In genomic region chr3:52289747-52290595, GRCh38 we compare ENCODE assay signal across 20 cellular contexts. TPM values are rescaled to one million over a fixed set of nuclear protein-coding genes. Genes with fewer than 3 reads are reported as not detected.
DNase-seq lines count a peak whose midpoint lies in the region; ATAC-seq and TF ChIP-seq lines count a peak whose summit lies in the region.
"Had no signal": no experiment of that assay in that cellular context is flagged by ENCODE, and none has a peak within 500 bp of the region (broad histone marks: within the 10 kb centered on the region; RNA-seq: fewer than 3 reads in every experiment).

No MANE protein-coding gene starts in this region.

- DNase-seq in CD4-positive, alpha-beta T cell, result no peak
- DNase-seq in HCT116 (ENCODE audit: low read depth, low spot score) (no peak), colonic mucosa (peak; percentile 84), GM20000 (ENCODE audit: low spot score) (no peak), HAP-1 (ENCODE audit: low spot score in 2 of 2) (no peak)
- no peak for DNase-seq in stimulated activated CD4-positive, alpha-beta T cell treated with anti-CD3 and anti-CD28 coated beads, Interleukin-4, amount 100 ng/mL, for 4 hours
- no peak for DNase-seq in activated T-helper 2 cell treated with anti-CD3 and anti-CD28 coated beads, Interferon-gamma antibody, Interleukin-2, Interleukin-4, amounts not matched to agents 10 μg/mL and 5 μg/mL and 100 μg/mL, durations not matched to agents 14 hours and 24 hours and 36 hours (ENCODE audit: low spot score)
- DNase-seq: activated CD8-positive, alpha-beta T cell treated with anti-CD3 and anti-CD28 coated beads for 36 hours; activated naive CD4-positive, alpha-beta T cell treated with anti-CD3 and anti-CD28 coated beads for 36 hours; CD4-positive, alpha-beta memory T cell; cortex of kidney; foreskin fibroblast; GOT3; kidney glomerular epithelial cell; NCI-H1436; NK-92 treated with Interleukin-12 subunit alpha and Interleukin-12 subunit beta, amount 100 ng/mL, for 24 hours; stimulated activated CD4-positive, alpha-beta T cell treated with anti-CD3 and anti-CD28 coated beads, Interleukin-4, amount 100 ng/mL, for 24 hours; stimulated activated naive CD8-positive, alpha-beta T cell treated with anti-CD3 and anti-CD28 coated beads, Interleukin-15, amount 100 ng/mL, for 72 hours had no signal

- H3K4me3 ChIP-seq in HCT116 (replicated peaks in 1 of 2; ENCODE audit: low read depth in 1 of 2, low read length in 2 of 2), result no peak overlapping the region
- peak overlapping the region; percentile 25 for H3K4me3 ChIP-seq in colonic mucosa
- H3K4me3 ChIP-seq in muscle layer of duodenum (ENCODE audit: low read depth in 1 of 2, low read length in 2 of 2), result peak overlapping the region in 1 of 2 donors; percentile 39
- no peak overlapping the region for H3K4me3 ChIP-seq in HAP-1
- H3K4me3 ChIP-seq: SK-N-MC had no signal

- CTCF ChIA-PET in CD4-positive, alpha-beta T cell (lab: Charles Lee), result interaction anchor here (1.7 to 2.5 kb wide), 2 partner anchors 11 to 49 kb away, joined by 7 to 16 read pairs; partner anchors contain the start of gene WDR82
- CTCF ChIA-PET in HCT116 (lab: Charles Lee), result interaction anchor here (0.8 to 1.3 kb wide), 3 partner anchors 12 to 289 kb away, joined by 3 read pairs; partner anchors contain the start of gene WDR82

- peak overlapping the region; percentile 100 for H3K4me3 Mint-ChIP-seq in CD4-positive, alpha-beta T cell
- H3K4me3 Mint-ChIP-seq in activated T-helper 2 cell treated with anti-CD3 and anti-CD28 coated beads, Interferon-gamma antibody, Interleukin-2, Interleukin-4, amounts not matched to agents 10 μg/mL and 5 μg/mL and 100 μg/mL, durations not matched to agents 14 hours and 24 hours and 36 hours (ENCODE audit: low read depth), result no peak overlapping the region

- no peak overlapping the region for H2AFZ ChIP-seq in HCT116 (ENCODE audit: low read depth, low read length, poor library complexity, severe bottlenecking)

- H3K4me1 Mint-ChIP-seq in CD4-positive, alpha-beta T cell (ENCODE audit: low read depth), result peaks cover 41% of the 10 kb centered on the region
- H3K4me1 Mint-ChIP-seq in activated T-helper 2 cell treated with anti-CD3 and anti-CD28 coated beads, Interferon-gamma antibody, Interleukin-2, Interleukin-4, amounts not matched to agents 10 μg/mL and 5 μg/mL and 100 μg/mL, durations not matched to agents 14 hours and 24 hours and 36 hours (ENCODE audit: low read depth), result peaks cover 17% of the 10 kb centered on the region

- TF ChIP-seq RAD21 in HCT116 (IDR thresholded peaks at IDR 0.05; ENCODE audit: low read depth), result no peak

- H3K4me2 ChIP-seq in HCT116 (ENCODE audit: low read length), result no peak overlapping the region

- RAD21 ChIA-PET in HCT116 (lab: Charles Lee; ENCODE audit: low non-redundant PET in 1 of 2, low total read pairs in 2 of 2, uncharacterized antibody in 2 of 2, unreplicated experiment in 2 of 2), result no interaction called here

- TF ChIP-seq CTCF in CD4-positive, alpha-beta T cell (IDR thresholded peaks at IDR 0.05), result no peak
- TF ChIP-seq CTCF in HCT116 (IDR thresholded peaks at IDR 0.05 in 2 of 3, conservative IDR thresholded peaks at IDR 0.05 in 1 of 3; ENCODE audit: borderline replicate concordance in 1 of 3, insufficient read depth in 1 of 3, low read depth in 2 of 3, low read length in 2 of 3) (peak in 2 of 3 experiments; percentile 13 to 16; a peak in 2 of 6 replicates), colonic mucosa (IDR thresholded peaks at IDR 0.05) (no peak), GM20000 (IDR thresholded peaks at IDR 0.05; ENCODE audit: extremely low read depth, missing control alignments) (no peak)

- H3K36me3 Mint-ChIP-seq in CD4-positive, alpha-beta T cell (ENCODE audit: low read depth), result peaks cover 50% of the 10 kb centered on the region
- peaks cover 8% of the 10 kb centered on the region for H3K36me3 Mint-ChIP-seq in activated T-helper 2 cell treated with anti-CD3 and anti-CD28 coated beads, Interferon-gamma antibody, Interleukin-2, Interleukin-4, amounts not matched to agents 10 μg/mL and 5 μg/mL and 100 μg/mL, durations not matched to agents 14 hours and 24 hours and 36 hours (ENCODE audit: low read depth)

- no peak overlapping the region for H3K27ac ChIP-seq in CD4-positive, alpha-beta T cell (ENCODE audit: low read depth, low read length)
- H3K27ac ChIP-seq in HCT116 (ENCODE audit: low read depth, low read length) (no peak overlapping the region), colonic mucosa (peak overlapping the region; percentile 99), muscle layer of duodenum (ENCODE audit: low read length) (peak overlapping the region; percentile 99)
- H3K27ac ChIP-seq: SK-N-MC had no signal

- BruUV-seq in HCT116 (replicated peaks; lab: Mats Ljungman, UMichigan), result no TSS peak

- no peaks in the 10 kb centered on the region for H3K9me3 ChIP-seq in CD4-positive, alpha-beta T cell (ENCODE audit: control insufficient read depth, low read length)
- no peaks in the 10 kb centered on the region for H3K9me3 ChIP-seq in HCT116 (ENCODE audit: control insufficient read depth in 1 of 2, insufficient read depth in 1 of 2, low read depth in 1 of 2, low read length in 2 of 2)
- H3K9me3 ChIP-seq in colonic mucosa, result no peaks in the 10 kb centered on the region
- no peaks in the 10 kb centered on the region for H3K9me3 ChIP-seq in muscle layer of duodenum (ENCODE audit: control insufficient read depth in 1 of 2, low read length in 2 of 2)
- H3K9me3 ChIP-seq in HAP-1, result no peaks in the 10 kb centered on the region

- H3K36me3 ChIP-seq in HCT116 (ENCODE audit: control insufficient read depth in 1 of 2, insufficient read depth in 2 of 2, low read length in 2 of 2), result 0 out of 4 replicates have a peak, but pooled peaks cover 0 to 8% of the 10 kb centered on the region in 2 experiments
- H3K36me3 ChIP-seq in colonic mucosa, result peaks cover 7% of the 10 kb centered on the region
- H3K36me3 ChIP-seq in muscle layer of duodenum (ENCODE audit: control insufficient read depth in 1 of 2, insufficient read depth in 2 of 2, low read length in 2 of 2), result peaks cover 5 to 43% of the 10 kb centered on the region in 2 donors
- H3K36me3 ChIP-seq in HAP-1 (replicated peaks), result no peaks in the 10 kb centered on the region; the same call in 1 of the 2 replicates

- peaks cover 7 to 14% of the 10 kb centered on the region in 2 experiments for H3K4me1 ChIP-seq in HCT116 (ENCODE audit: control insufficient read depth in 1 of 2, insufficient read depth in 2 of 2, low read length in 2 of 2)
- H3K4me1 ChIP-seq in colonic mucosa, result peaks cover 12% of the 10 kb centered on the region
- peaks cover 7 to 14% of the 10 kb centered on the region in 2 donors for H3K4me1 ChIP-seq in muscle layer of duodenum (ENCODE audit: control insufficient read depth in 1 of 2, insufficient read depth in 2 of 2, low read length in 2 of 2)
- peaks cover 4% of the 10 kb centered on the region for H3K4me1 ChIP-seq in HAP-1

- intact Hi-C loops in CD4-positive, alpha-beta T cell (cut with DNase I, micrococcal nuclease), result loop anchor here (2.0 to 10.0 kb wide), 6 partner anchors 51 to 395 kb away; partner anchors contain the start of genes SEMA3G (in 2 of the 2), GNL3 (in 1 of the 2), PBRM1 (in 1 of the 2) and RPL29 (in 1 of the 2)
- intact Hi-C loops in HCT116 (cut with micrococcal nuclease) (loop anchor here (5.0 kb wide), 1 partner anchor 157 kb away; the partner anchor contains the start of gene SEMA3G), colonic mucosa (cut with DNase I) (no loop called here)
- intact Hi-C loops in activated T-helper 2 cell treated with anti-CD3 and anti-CD28 coated beads, Interferon-gamma antibody, Interleukin-2, Interleukin-4, amounts not matched to agents 10 μg/mL and 5 μg/mL and 100 μg/mL, durations not matched to agents 14 hours and 24 hours and 36 hours (cut with micrococcal nuclease), result no loop called here

- peaks cover 12% of the 10 kb centered on the region for H3K79me2 ChIP-seq in HCT116 (ENCODE audit: insufficient read depth, low read length)

- H3K27ac Mint-ChIP-seq in CD4-positive, alpha-beta T cell, result no peak overlapping the region
- no peak overlapping the region for H3K27ac Mint-ChIP-seq in activated T-helper 2 cell treated with anti-CD3 and anti-CD28 coated beads, Interferon-gamma antibody, Interleukin-2, Interleukin-4, amounts not matched to agents 10 μg/mL and 5 μg/mL and 100 μg/mL, durations not matched to agents 14 hours and 24 hours and 36 hours
- H3K27ac Mint-ChIP-seq: activated naive CD4-positive, alpha-beta T cell treated with anti-CD3 and anti-CD28 coated beads for 36 hours had no signal

- H3K27me3 Mint-ChIP-seq in CD4-positive, alpha-beta T cell, result no peaks in the 10 kb centered on the region
- H3K27me3 Mint-ChIP-seq in activated T-helper 2 cell treated with anti-CD3 and anti-CD28 coated beads, Interferon-gamma antibody, Interleukin-2, Interleukin-4, amounts not matched to agents 10 μg/mL and 5 μg/mL and 100 μg/mL, durations not matched to agents 14 hours and 24 hours and 36 hours (ENCODE audit: low read depth), result no peaks in the 10 kb centered on the region
- H3K27me3 Mint-ChIP-seq: activated CD8-positive, alpha-beta T cell treated with anti-CD3 and anti-CD28 coated beads for 36 hours; CD4-positive, alpha-beta memory T cell; stimulated activated naive CD8-positive, alpha-beta T cell treated with anti-CD3 and anti-CD28 coated beads, Interleukin-15, amount 100 ng/mL, for 72 hours had no signal

- no peak for TF ChIP-seq POLR2A in HCT116 (IDR thresholded peaks at IDR 0.05; ENCODE audit: borderline replicate concordance, extremely low read depth, insufficient read depth, insufficient read length)

- no peaks in the 10 kb centered on the region for H3K9me2 ChIP-seq in HCT116 (ENCODE audit: insufficient read depth)

- in situ Hi-C loops in HAP-1 (cut with MboI; ENCODE audit: low sequenced_read_pairs), result no loop called here

- no peaks in the 10 kb centered on the region for H3K27me3 ChIP-seq in CD4-positive, alpha-beta T cell (ENCODE audit: control insufficient read depth, insufficient read depth, low read length)
- H3K27me3 ChIP-seq in HCT116 (ENCODE audit: insufficient read depth, low read length), result no peaks in the 10 kb centered on the region
- no peaks in the 10 kb centered on the region for H3K27me3 ChIP-seq in colonic mucosa
- H3K27me3 ChIP-seq in muscle layer of duodenum (ENCODE audit: low read depth, low read length), result no peaks in the 10 kb centered on the region
- no peaks in the 10 kb centered on the region for H3K27me3 ChIP-seq in HAP-1 (ENCODE audit: low read depth)

- no peak for ATAC-seq in CD4-positive, alpha-beta T cell (ENCODE audit: poor library complexity)
- no peak for ATAC-seq in HCT116
- ATAC-seq: activated CD8-positive, alpha-beta T cell treated with anti-CD3 and anti-CD28 coated beads for 36 hours; stimulated activated naive CD8-positive, alpha-beta T cell treated with anti-CD3 and anti-CD28 coated beads, Interleukin-15, amount 100 ng/mL, for 72 hours had no signal

- H4K20me1 ChIP-seq in HCT116 (ENCODE audit: insufficient read depth), result no peaks in the 10 kb centered on the region

- no peaks in the 10 kb centered on the region for H3K9me3 Mint-ChIP-seq in CD4-positive, alpha-beta T cell
- no peaks in the 10 kb centered on the region for H3K9me3 Mint-ChIP-seq in activated T-helper 2 cell treated with anti-CD3 and anti-CD28 coated beads, Interferon-gamma antibody, Interleukin-2, Interleukin-4, amounts not matched to agents 10 μg/mL and 5 μg/mL and 100 μg/mL, durations not matched to agents 14 hours and 24 hours and 36 hours
- H3K9me3 Mint-ChIP-seq: activated CD8-positive, alpha-beta T cell treated with anti-CD3 and anti-CD28 coated beads for 36 hours; activated naive CD4-positive, alpha-beta T cell treated with anti-CD3 and anti-CD28 coated beads for 36 hours; CD4-positive, alpha-beta memory T cell; stimulated activated naive CD8-positive, alpha-beta T cell treated with anti-CD3 and anti-CD28 coated beads, Interleukin-15, amount 100 ng/mL, for 72 hours had no signal

- no peak overlapping the region for H3K9ac ChIP-seq in HCT116 (ENCODE audit: low read length)
- H3K9ac ChIP-seq in colonic mucosa (ENCODE audit: low read depth in 2 of 2, low read length in 2 of 2), result peak overlapping the region; percentile 32 to 85

- POLR2A ChIA-PET in CD4-positive, alpha-beta T cell (lab: Charles Lee), result interaction anchor here (0.8 to 4.9 kb wide), 6 partner anchors 12 to 73 kb away, joined by 3 to 94 read pairs (median 6); partner anchors contain the start of genes TWF2 and WDR82
- POLR2A ChIA-PET in HCT116 (lab: Charles Lee), result interaction anchor here (1.5 kb wide), 1 partner anchor 12 kb away, joined by 3 read pairs; the partner anchor contains the start of gene WDR82

RNA-seq across cellular contexts. Expression of gene GLYCTK, which starts 2.3 kb away (rescaled TPM):
- 10 to 100 TPM; 24.4 to 24.6 TPM for total RNA-seq in CD4-positive, alpha-beta T cell
- total RNA-seq in HCT116 (2021; ENCODE audit: unreplicated experiment) (9.1 TPM), colonic mucosa (10 to 100 TPM; 45.2 to 63.2 TPM)
- 6.4 and 8.3 TPM in 2 replicates for polyA plus RNA-seq in HCT116 (2012)
- total RNA-seq in activated T-helper 2 cell treated with anti-CD3 and anti-CD28 coated beads, Interferon-gamma antibody, Interleukin-2, Interleukin-4, amounts not matched to agents 10 μg/mL and 5 μg/mL and 100 μg/mL, durations not matched to agents 14 hours and 24 hours and 36 hours, result 16.6 and 16.8 TPM in 2 replicates

RNA-seq across cellular contexts. Expression of gene WDR82, which starts 11.5 kb away (rescaled TPM):
- total RNA-seq in CD4-positive, alpha-beta T cell, result 100 to 1,000 TPM; 114 TPM
- total RNA-seq in HCT116 (2021; ENCODE audit: unreplicated experiment) (89.7 TPM), colonic mucosa (10 to 100 TPM; 65.7 to 67.0 TPM)
- 50.1 and 56.1 TPM in 2 replicates for polyA plus RNA-seq in HCT116 (2012)
- 101 and 103 TPM in 2 replicates for total RNA-seq in activated T-helper 2 cell treated with anti-CD3 and anti-CD28 coated beads, Interferon-gamma antibody, Interleukin-2, Interleukin-4, amounts not matched to agents 10 μg/mL and 5 μg/mL and 100 μg/mL, durations not matched to agents 14 hours and 24 hours and 36 hours

RNA-seq across cellular contexts. Expression of gene DNAH1, which starts 26.1 kb away (rescaled TPM):
- total RNA-seq in CD4-positive, alpha-beta T cell, result 10 to 100 TPM; 49.7 to 50.7 TPM
- total RNA-seq in HCT116 (2021; ENCODE audit: unreplicated experiment) (5.5 TPM), colonic mucosa (1 to 10 TPM; 7.0 to 9.1 TPM)
- 6.1 and 7.7 TPM in 2 replicates for polyA plus RNA-seq in HCT116 (2012)
- total RNA-seq in activated T-helper 2 cell treated with anti-CD3 and anti-CD28 coated beads, Interferon-gamma antibody, Interleukin-2, Interleukin-4, amounts not matched to agents 10 μg/mL and 5 μg/mL and 100 μg/mL, durations not matched to agents 14 hours and 24 hours and 36 hours, result 9.8 and 11.1 TPM in 2 replicates

RNA-seq across cellular contexts. Expression of gene PPM1M, which starts 44.4 kb away (rescaled TPM):
- 10 to 100 TPM; 36.7 to 40.2 TPM for total RNA-seq in CD4-positive, alpha-beta T cell
- total RNA-seq in HCT116 (2021; ENCODE audit: unreplicated experiment) (16.6 TPM), colonic mucosa (1 to 10 TPM; 5.4 to 8.1 TPM)
- polyA plus RNA-seq in HCT116 (2012), result 18.3 and 18.8 TPM in 2 replicates
- 44.7 and 46.4 TPM in 2 replicates for total RNA-seq in activated T-helper 2 cell treated with anti-CD3 and anti-CD28 coated beads, Interferon-gamma antibody, Interleukin-2, Interleukin-4, amounts not matched to agents 10 μg/mL and 5 μg/mL and 100 μg/mL, durations not matched to agents 14 hours and 24 hours and 36 hours

RNA-seq across cellular contexts. Expression of gene TWF2, which starts 51.0 kb away (rescaled TPM):
- 10 to 100 TPM; 17.4 to 21.7 TPM for total RNA-seq in CD4-positive, alpha-beta T cell
- total RNA-seq in HCT116 (2021; ENCODE audit: unreplicated experiment) (100 TPM), colonic mucosa (10 to 100 TPM; 44.2 to 45.0 TPM)
- 139 and 142 TPM in 2 replicates for polyA plus RNA-seq in HCT116 (2012)
- 89.7 and 91.1 TPM in 2 replicates for total RNA-seq in activated T-helper 2 cell treated with anti-CD3 and anti-CD28 coated beads, Interferon-gamma antibody, Interleukin-2, Interleukin-4, amounts not matched to agents 10 μg/mL and 5 μg/mL and 100 μg/mL, durations not matched to agents 14 hours and 24 hours and 36 hours

Comparison
In these comparisons a context has a peak if more than half of its experiments do, and no peak if none do; other contexts are left out.
1. H3K27ac ChIP-seq: peak in colonic mucosa (single experiment) and muscle layer of duodenum (single experiment); none in CD4-positive, alpha-beta T cell (single experiment) and HCT116 (single experiment).
2. CTCF ChIP-seq: peak in HCT116 (2 of 3); none in CD4-positive, alpha-beta T cell (single experiment), colonic mucosa (single experiment) and GM20000 (single experiment).
3. intact Hi-C loops: an anchor here in CD4-positive, alpha-beta T cell (2.0 to 10.0 kb wide) and HCT116 (5.0 kb wide); none called in colonic mucosa and activated T-helper 2 cell treated with anti-CD3 and anti-CD28 coated beads, Interferon-gamma antibody, Interleukin-2, Interleukin-4, amounts not matched to agents 10 μg/mL and 5 μg/mL and 100 μg/mL, durations not matched to agents 14 hours and 24 hours and 36 hours.